Comparison of ENCODE assay signal across 8 cellular contexts in the genomic region with DNA sequence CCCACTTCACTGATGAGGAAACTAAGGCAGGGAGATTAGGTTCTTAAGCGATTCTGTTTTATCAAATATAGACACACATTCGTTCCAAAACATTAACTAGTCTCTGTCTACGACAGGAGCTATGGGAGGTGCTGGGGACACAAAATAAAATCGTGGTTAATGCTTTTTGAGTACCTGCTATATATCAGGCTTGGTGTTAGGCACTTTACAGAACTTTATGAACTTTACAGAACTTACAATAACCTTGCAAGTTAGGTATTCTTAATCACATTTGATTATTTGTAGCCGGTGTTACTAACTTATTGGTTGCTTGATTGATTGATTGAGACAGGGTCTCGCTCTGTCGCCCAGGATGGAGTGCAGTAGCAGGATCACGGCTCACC. TPM values are rescaled to one million over a fixed set of nuclear protein-coding genes. Genes with fewer than 3 reads are reported as not detected.
DNase-seq lines count a peak whose midpoint lies in the region; ATAC-seq and TF ChIP-seq lines count a peak whose summit lies in the region.
"Had no signal": no experiment of that assay in that cellular context is flagged by ENCODE, and none has a peak within 500 bp of the region (broad histone marks: within the 10 kb centered on the region; RNA-seq: fewer than 3 reads in every experiment).

No MANE protein-coding gene starts in this region.

- H3K9me3 ChIP-seq in gastroesophageal sphincter = no peaks in the 10 kb centered on the region

- H3K27ac Mint-ChIP-seq in stimulated activated effector memory CD8-positive, alpha-beta T cell treated with anti-CD3 and anti-CD28 coated beads, Interleukin-12 subunit alpha, Interleukin-12 subunit beta, amount 100 ng/mL, for 72 hours = peak overlapping the region; percentile 84

- TF ChIP-seq CTCF in HFF-Myc (IDR thresholded peaks at IDR 0.05; ENCODE audit: low read depth, low read length, missing control alignments) (no peak), WI38 (IDR thresholded peaks at IDR 0.05; ENCODE audit: low read depth, low read length) (no peak), gastroesophageal sphincter (IDR thresholded peaks at IDR 0.05) (no peak)

- no peak for TF ChIP-seq EP300 in gastroesophageal sphincter (IDR thresholded peaks at IDR 0.05)

- H3K4me3 ChIP-seq in HFF-Myc (replicated peaks; ENCODE audit: low read depth, low read length) (peak overlapping the region; percentile 90), WI38 (ENCODE audit: low read depth, low read length) (peak overlapping the region; percentile 42), gastroesophageal sphincter (peak overlapping the region in 1 of 2 donors; percentile 84)

- no peaks in the 10 kb centered on the region for H3K27me3 ChIP-seq in gastroesophageal sphincter

- H3K36me3 ChIP-seq in gastroesophageal sphincter = peaks cover 0 to 11% of the 10 kb centered on the region in 2 donors

- peaks cover 28% of the 10 kb centered on the region for H3K36me3 Mint-ChIP-seq in stimulated activated effector memory CD8-positive, alpha-beta T cell treated with anti-CD3 and anti-CD28 coated beads, Interleukin-12 subunit alpha, Interleukin-12 subunit beta, amount 100 ng/mL, for 72 hours

- no peak for TF ChIP-seq POLR2A in gastroesophageal sphincter (IDR thresholded peaks at IDR 0.05)

- peaks cover 6 to 34% (median 7%) of the 10 kb centered on the region in 3 donors for H3K4me1 ChIP-seq in gastroesophageal sphincter

- ATAC-seq in gastroesophageal sphincter = no peak
- no peak for ATAC-seq in stimulated activated effector memory CD8-positive, alpha-beta T cell treated with anti-CD3 and anti-CD28 coated beads, Interleukin-12 subunit alpha, Interleukin-12 subunit beta, amount 100 ng/mL, for 72 hours
- ATAC-seq in HG02870 (IDR thresholded peaks at IDR 0.05; ENCODE audit: unreplicated experiment) = no peak
- ATAC-seq in HG02981 (IDR thresholded peaks at IDR 0.05; ENCODE audit: unreplicated experiment) = no peak

- 77 to 78% methylated on average over 5 to 8 of the region's 8 CpGs for WGBS in gastroesophageal sphincter (ENCODE audit: low coverage in 1 of 2), 2 donors

- peak overlapping the region; percentile 73 for H3K4me3 Mint-ChIP-seq in stimulated activated effector memory CD8-positive, alpha-beta T cell treated with anti-CD3 and anti-CD28 coated beads, Interleukin-12 subunit alpha, Interleukin-12 subunit beta, amount 100 ng/mL, for 72 hours

- DNase-seq in HFF-Myc (ENCODE audit: extremely low read depth, low read depth) = no peak
- no peak for DNase-seq in stimulated activated effector memory CD8-positive, alpha-beta T cell treated with anti-CD3 and anti-CD28 coated beads, Interleukin-12 subunit alpha, Interleukin-12 subunit beta, amount 100 ng/mL, for 72 hours (ENCODE audit: low spot score in 2 of 2)
- DNase-seq in NK-92 treated with Interleukin-12 subunit alpha and Interleukin-12 subunit beta, amount 100 ng/mL, for 24 hours (lab: John Stamatoyannopoulos, UW) = no peak
- DNase-seq: cortex of kidney had no signal

- H3K27ac ChIP-seq in gastroesophageal sphincter = peak overlapping the region in 3 of 4 donors; percentile 95 to 98 (median 97)

- peaks cover 33% of the 10 kb centered on the region for H3K4me1 Mint-ChIP-seq in stimulated activated effector memory CD8-positive, alpha-beta T cell treated with anti-CD3 and anti-CD28 coated beads, Interleukin-12 subunit alpha, Interleukin-12 subunit beta, amount 100 ng/mL, for 72 hours

- H3K9me3 Mint-ChIP-seq in stimulated activated effector memory CD8-positive, alpha-beta T cell treated with anti-CD3 and anti-CD28 coated beads, Interleukin-12 subunit alpha, Interleukin-12 subunit beta, amount 100 ng/mL, for 72 hours = no peaks in the 10 kb centered on the region

RNA-seq across cellular contexts. Expression of a gene that starts 0.5 kb away (rescaled TPM):
- 10 to 100 TPM; 11.2 to 27.4 (median 13.5) TPM for total RNA-seq in gastroesophageal sphincter

RNA-seq across cellular contexts. Expression of a gene that starts 40.2 kb away (rescaled TPM):
- 10 to 100 TPM; 11.6 to 21.8 (median 15.5) TPM for total RNA-seq in gastroesophageal sphincter
